ENCODE assay signal across 9 cellular contexts in the genomic region with DNA sequence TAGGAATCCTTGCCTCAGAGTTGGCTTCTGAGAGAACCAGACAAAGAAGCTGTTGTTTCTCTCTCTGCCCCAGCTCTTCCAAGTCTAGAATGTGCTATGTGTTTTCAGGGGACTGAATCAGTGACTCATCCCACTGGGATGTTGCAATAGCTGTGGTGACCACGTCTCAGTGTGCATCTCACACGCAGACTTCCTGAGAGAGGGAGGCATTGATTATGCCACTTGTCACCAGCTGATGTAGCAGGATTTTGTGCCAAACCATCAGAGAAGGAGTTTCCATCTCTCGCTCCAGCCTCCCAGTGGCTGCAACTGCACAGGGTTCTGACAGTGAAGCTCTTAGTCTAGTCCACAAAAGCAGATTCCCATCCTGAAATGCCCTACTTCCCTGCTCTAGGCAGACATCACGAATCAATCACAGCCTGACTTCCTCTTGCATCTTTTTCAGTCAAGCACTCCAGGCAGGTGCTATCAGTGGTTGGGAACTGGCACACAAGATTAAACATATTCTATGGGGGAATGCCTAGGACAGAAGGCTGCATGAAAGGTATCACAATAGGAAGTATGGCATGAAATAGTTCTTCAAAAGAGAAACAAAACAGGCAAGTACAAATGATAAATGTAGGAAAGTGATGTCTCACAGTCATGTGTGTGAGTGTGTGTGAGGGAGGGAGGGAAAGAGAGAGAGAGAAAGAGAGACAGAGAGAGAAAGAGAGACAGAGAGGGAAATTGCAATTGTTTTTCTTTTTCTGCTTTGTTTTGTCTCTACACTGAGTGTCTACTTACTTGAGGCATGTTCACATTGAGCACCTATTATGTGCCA.
DNase-seq lines count a peak whose midpoint lies in the region; ATAC-seq lines count a peak whose summit lies in the region.
"Had no signal": no experiment of that assay in that cellular context is flagged by ENCODE, and none has a peak within 500 bp of the region (broad histone marks: within the 10 kb centered on the region; RNA-seq: fewer than 3 reads in every experiment).

No MANE protein-coding gene starts in this region.

- H3K4me1 ChIP-seq in HUES48 (ENCODE audit: control insufficient read depth, insufficient read depth, low read length) (peaks cover 10% of the 10 kb centered on the region), subcutaneous abdominal adipose tissue (ENCODE audit: control insufficient read depth in 5 of 5, insufficient read depth in 5 of 5, low read length in 5 of 5) (peaks cover 3 to 28% (median 15%) of the 10 kb centered on the region in 5 donors)

- no peak overlapping the region for H3K4me3 ChIP-seq in HUES48 (ENCODE audit: low read depth, low read length)
- H3K4me3 ChIP-seq in subcutaneous abdominal adipose tissue (ENCODE audit: low read depth in 1 of 5, low read length in 5 of 5): no peak overlapping the region

- no peaks in the 10 kb centered on the region for H3K36me3 ChIP-seq in HUES48 (ENCODE audit: control insufficient read depth, insufficient read depth, low read length)
- H3K36me3 ChIP-seq in subcutaneous abdominal adipose tissue (ENCODE audit: control insufficient read depth in 5 of 5, insufficient read depth in 5 of 5, low read length in 5 of 5): no peaks in the 10 kb centered on the region

- no peaks in the 10 kb centered on the region for H3K27me3 ChIP-seq in HUES48 (ENCODE audit: control insufficient read depth, insufficient read depth, low read length)
- H3K27me3 ChIP-seq in subcutaneous abdominal adipose tissue (ENCODE audit: control insufficient read depth in 5 of 5, insufficient read depth in 4 of 5, low read length in 5 of 5): peaks cover 0 to 2% (median 0%) of the 10 kb centered on the region in 5 donors

- ATAC-seq in HG02840 (IDR thresholded peaks at IDR 0.05; ENCODE audit: low FRiP score, unreplicated experiment) (no peak), HG02938 (IDR thresholded peaks at IDR 0.05; ENCODE audit: unreplicated experiment) (no peak), GM21390 (IDR thresholded peaks at IDR 0.05; ENCODE audit: unreplicated experiment) (no peak)

- DNase-seq in amniotic stem cell (lab: John Stamatoyannopoulos, UW): peak; percentile 31
- peak; percentile 97 for DNase-seq in islet precursor cell
- no peak for DNase-seq in central memory CD4-positive, alpha-beta T cell
- DNase-seq: NCI-H226 had no signal

- H3K9ac ChIP-seq in HUES48 (ENCODE audit: low read depth, low read length): no peak overlapping the region
- H3K9ac ChIP-seq in subcutaneous abdominal adipose tissue (ENCODE audit: low read length in 5 of 5): no peak overlapping the region

- H3K9me3 ChIP-seq in HUES48 (ENCODE audit: control insufficient read depth, insufficient read depth, low read length): no peaks in the 10 kb centered on the region
- H3K9me3 ChIP-seq in subcutaneous abdominal adipose tissue (ENCODE audit: control insufficient read depth in 5 of 5, low read length in 5 of 5): peaks cover 0 to 3% (median 0%) of the 10 kb centered on the region in 5 donors

- H3K27ac ChIP-seq in HUES48 (ENCODE audit: low read depth, low read length): peak overlapping the region; percentile 35
- H3K27ac ChIP-seq in subcutaneous abdominal adipose tissue (ENCODE audit: low read depth, low read length): peak overlapping the region; percentile 12
